ENCODE assay signal across 17 cellular contexts in the genomic region with DNA sequence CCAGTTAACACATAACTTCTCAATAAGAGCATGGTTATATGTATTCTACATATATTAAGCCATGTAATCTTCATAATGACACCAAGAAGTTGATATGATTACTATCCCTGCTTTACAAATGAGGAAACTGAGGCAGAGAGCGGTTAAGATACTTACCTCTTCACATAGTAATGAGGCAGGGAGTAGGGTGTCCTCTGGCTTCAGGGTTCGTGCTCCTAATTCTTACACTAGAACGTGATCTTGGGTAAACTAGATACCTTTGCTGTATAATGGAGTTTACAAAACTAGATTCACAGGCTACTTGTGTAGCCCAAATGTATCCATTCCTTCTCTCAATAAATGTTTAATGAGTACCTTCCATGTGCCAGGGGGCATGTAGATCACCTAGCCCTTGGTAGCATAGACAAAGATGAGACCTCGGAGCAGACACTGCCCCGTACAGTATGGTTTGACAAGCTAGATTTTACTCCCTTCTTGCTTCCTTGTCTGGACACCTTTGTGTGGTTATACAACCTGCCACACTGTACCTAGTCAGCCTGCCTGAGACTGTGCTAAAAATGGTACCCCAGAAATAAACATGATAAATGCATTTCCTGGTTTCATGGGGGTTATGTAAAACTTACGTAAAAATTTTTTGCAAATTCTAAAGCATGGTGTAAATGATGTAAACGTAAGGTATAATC.
DNase-seq lines count a peak whose midpoint lies in the region; ATAC-seq and TF ChIP-seq lines count a peak whose summit lies in the region.
"Had no signal": no experiment of that assay in that cellular context is flagged by ENCODE, and none has a peak within 500 bp of the region (broad histone marks: within the 10 kb centered on the region; RNA-seq: fewer than 3 reads in every experiment).

No MANE protein-coding gene starts in this region.

- peak overlapping the region; percentile 55 for H3K27ac Mint-ChIP-seq in activated naive CD8-positive, alpha-beta T cell treated with anti-CD3 and anti-CD28 coated beads, Interleukin-2, amount 10 ng/mL, durations not matched to agents 7 days and 5 days
- no peak overlapping the region for H3K27ac Mint-ChIP-seq in activated naive CD8-positive, alpha-beta T cell treated with anti-CD3 and anti-CD28 coated beads, Interleukin-2, amount 50 U/mL, for 24 hours
- peak overlapping the region; percentile 45 for H3K27ac Mint-ChIP-seq in activated CD8-positive, alpha-beta T cell treated with anti-CD3 and anti-CD28 coated beads, Interleukin-2, amount 10 ng/mL, durations not matched to agents 7 days and 5 days
- H3K27ac Mint-ChIP-seq in type B pancreatic cell = no peak overlapping the region
- H3K27ac Mint-ChIP-seq: IgD-negative memory B cell had no signal

- TF ChIP-seq CTCF in type B pancreatic cell (conservative IDR thresholded peaks at IDR 0.05) = no peak

- CTCF ChIA-PET in activated CD8-positive, alpha-beta T cell treated with anti-CD3 and anti-CD28 coated beads, Interleukin-2, amount 10 ng/mL, durations not matched to agents 7 days and 5 days (lab: Charles Lee) = no interaction called here

- no peaks in the 10 kb centered on the region for H3K9me3 Mint-ChIP-seq in activated naive CD8-positive, alpha-beta T cell treated with anti-CD3 and anti-CD28 coated beads, Interleukin-2, amount 10 ng/mL, durations not matched to agents 7 days and 5 days
- H3K9me3 Mint-ChIP-seq in activated naive CD8-positive, alpha-beta T cell treated with anti-CD3 and anti-CD28 coated beads, Interleukin-2, amount 50 U/mL, for 24 hours = no peaks in the 10 kb centered on the region
- no peaks in the 10 kb centered on the region for H3K9me3 Mint-ChIP-seq in activated CD8-positive, alpha-beta T cell treated with anti-CD3 and anti-CD28 coated beads, Interleukin-2, amount 10 ng/mL, durations not matched to agents 7 days and 5 days (ENCODE audit: insufficient read depth)
- peaks cover 9% of the 10 kb centered on the region for H3K9me3 Mint-ChIP-seq in type B pancreatic cell

- DNase-seq in activated naive CD8-positive, alpha-beta T cell treated with anti-CD3 and anti-CD28 coated beads, Interleukin-2, amount 10 ng/mL, durations not matched to agents 7 days and 5 days = no peak
- DNase-seq in activated naive CD8-positive, alpha-beta T cell treated with anti-CD3 and anti-CD28 coated beads, Interleukin-2, amount 50 U/mL, for 24 hours = no peak
- peak; percentile 40 for DNase-seq in activated CD8-positive, alpha-beta T cell treated with anti-CD3 and anti-CD28 coated beads, Interleukin-2, amount 10 ng/mL, durations not matched to agents 7 days and 5 days
- DNase-seq in SIG-M5 (lab: John Stamatoyannopoulos, UW) (no peak), type B pancreatic cell (ENCODE audit: extremely low spot score, unreplicated experiment) (no peak)
- DNase-seq: ACHN; C1 segment of cervical spinal cord; DMS79 treated with DMSO at 0.1 percent for 48 hours; MG63; NCI-H146; NCI-H2029 treated with DMSO at 0.1 percent for 48 hours; NK-92 treated with Interleukin-12 subunit alpha and Interleukin-12 subunit beta, amount 100 ng/mL, for 24 hours; SW 1271 had no signal

- H3K27me3 Mint-ChIP-seq in activated naive CD8-positive, alpha-beta T cell treated with anti-CD3 and anti-CD28 coated beads, Interleukin-2, amount 10 ng/mL, durations not matched to agents 7 days and 5 days = peaks cover 2% of the 10 kb centered on the region
- no peaks in the 10 kb centered on the region for H3K27me3 Mint-ChIP-seq in activated naive CD8-positive, alpha-beta T cell treated with anti-CD3 and anti-CD28 coated beads, Interleukin-2, amount 50 U/mL, for 24 hours
- H3K27me3 Mint-ChIP-seq in activated CD8-positive, alpha-beta T cell treated with anti-CD3 and anti-CD28 coated beads, Interleukin-2, amount 10 ng/mL, durations not matched to agents 7 days and 5 days (ENCODE audit: low read depth) = no peaks in the 10 kb centered on the region
- no peaks in the 10 kb centered on the region for H3K27me3 Mint-ChIP-seq in type B pancreatic cell
- H3K27me3 Mint-ChIP-seq: IgD-negative memory B cell had no signal

- peaks cover 25% of the 10 kb centered on the region for H3K4me1 Mint-ChIP-seq in activated naive CD8-positive, alpha-beta T cell treated with anti-CD3 and anti-CD28 coated beads, Interleukin-2, amount 10 ng/mL, durations not matched to agents 7 days and 5 days
- peaks cover 12% of the 10 kb centered on the region for H3K4me1 Mint-ChIP-seq in activated naive CD8-positive, alpha-beta T cell treated with anti-CD3 and anti-CD28 coated beads, Interleukin-2, amount 50 U/mL, for 24 hours
- peaks cover 39% of the 10 kb centered on the region for H3K4me1 Mint-ChIP-seq in activated CD8-positive, alpha-beta T cell treated with anti-CD3 and anti-CD28 coated beads, Interleukin-2, amount 10 ng/mL, durations not matched to agents 7 days and 5 days (ENCODE audit: low read depth)
- no peaks in the 10 kb centered on the region for H3K4me1 Mint-ChIP-seq in type B pancreatic cell (ENCODE audit: unreplicated experiment)
- H3K4me1 Mint-ChIP-seq: IgD-negative memory B cell had no signal

- peak overlapping the region; percentile 53 for H3K4me3 Mint-ChIP-seq in activated naive CD8-positive, alpha-beta T cell treated with anti-CD3 and anti-CD28 coated beads, Interleukin-2, amount 10 ng/mL, durations not matched to agents 7 days and 5 days
- no peak overlapping the region for H3K4me3 Mint-ChIP-seq in activated naive CD8-positive, alpha-beta T cell treated with anti-CD3 and anti-CD28 coated beads, Interleukin-2, amount 50 U/mL, for 24 hours
- no peak overlapping the region for H3K4me3 Mint-ChIP-seq in activated CD8-positive, alpha-beta T cell treated with anti-CD3 and anti-CD28 coated beads, Interleukin-2, amount 10 ng/mL, durations not matched to agents 7 days and 5 days
- H3K4me3 Mint-ChIP-seq in type B pancreatic cell = no peak overlapping the region
- H3K4me3 Mint-ChIP-seq: IgD-negative memory B cell had no signal

- POLR2A ChIA-PET in activated naive CD8-positive, alpha-beta T cell treated with anti-CD3 and anti-CD28 coated beads, Interleukin-2, amount 10 ng/mL, durations not matched to agents 7 days and 5 days (lab: Charles Lee) = interaction anchor here (1.1 kb wide), 1 partner anchor 189 kb away, joined by 3 read pairs; no protein-coding TSS in a partner anchor
- POLR2A ChIA-PET in activated CD8-positive, alpha-beta T cell treated with anti-CD3 and anti-CD28 coated beads, Interleukin-2, amount 10 ng/mL, durations not matched to agents 7 days and 5 days (lab: Charles Lee) = no interaction called here

- no peaks in the 10 kb centered on the region for H3K36me3 Mint-ChIP-seq in activated naive CD8-positive, alpha-beta T cell treated with anti-CD3 and anti-CD28 coated beads, Interleukin-2, amount 10 ng/mL, durations not matched to agents 7 days and 5 days
- H3K36me3 Mint-ChIP-seq in activated naive CD8-positive, alpha-beta T cell treated with anti-CD3 and anti-CD28 coated beads, Interleukin-2, amount 50 U/mL, for 24 hours (ENCODE audit: low read depth) = no peaks in the 10 kb centered on the region
- H3K36me3 Mint-ChIP-seq in activated CD8-positive, alpha-beta T cell treated with anti-CD3 and anti-CD28 coated beads, Interleukin-2, amount 10 ng/mL, durations not matched to agents 7 days and 5 days (ENCODE audit: low read depth) = no peaks in the 10 kb centered on the region
- no peaks in the 10 kb centered on the region for H3K36me3 Mint-ChIP-seq in type B pancreatic cell
- H3K36me3 Mint-ChIP-seq: IgD-negative memory B cell had no signal

- ATAC-seq in activated naive CD8-positive, alpha-beta T cell treated with anti-CD3 and anti-CD28 coated beads, Interleukin-2, amount 10 ng/mL, durations not matched to agents 7 days and 5 days (ENCODE audit: low read depth) = peak; percentile 86
- no peak for ATAC-seq in activated naive CD8-positive, alpha-beta T cell treated with anti-CD3 and anti-CD28 coated beads, Interleukin-2, amount 50 U/mL, for 24 hours
- ATAC-seq in HG02938 (IDR thresholded peaks at IDR 0.05; ENCODE audit: unreplicated experiment) = peak; percentile 26
- peak; percentile 63 for ATAC-seq in activated CD8-positive, alpha-beta T cell treated with anti-CD3 and anti-CD28 coated beads, Interleukin-2, amount 10 ng/mL, durations not matched to agents 7 days and 5 days
- ATAC-seq in HG02763 (IDR thresholded peaks at IDR 0.05; ENCODE audit: unreplicated experiment) = no peak
- ATAC-seq: Right ventricle myocardium inferior had no signal

Comparison
In these comparisons a context has a peak if more than half of its experiments do, and no peak if none do; other contexts are left out.
1. ATAC-seq: peak in activated naive CD8-positive, alpha-beta T cell treated with anti-CD3 and anti-CD28 coated beads, Interleukin-2, amount 10 ng/mL, durations not matched to agents 7 days and 5 days (single experiment), HG02938 (single experiment) and activated CD8-positive, alpha-beta T cell treated with anti-CD3 and anti-CD28 coated beads, Interleukin-2, amount 10 ng/mL, durations not matched to agents 7 days and 5 days (single experiment); none in activated naive CD8-positive, alpha-beta T cell treated with anti-CD3 and anti-CD28 coated beads, Interleukin-2, amount 50 U/mL, for 24 hours (single experiment) and HG02763 (single experiment).
2. H3K27ac Mint-ChIP-seq: peak in activated naive CD8-positive, alpha-beta T cell treated with anti-CD3 and anti-CD28 coated beads, Interleukin-2, amount 10 ng/mL, durations not matched to agents 7 days and 5 days (single experiment) and activated CD8-positive, alpha-beta T cell treated with anti-CD3 and anti-CD28 coated beads, Interleukin-2, amount 10 ng/mL, durations not matched to agents 7 days and 5 days (single experiment); none in activated naive CD8-positive, alpha-beta T cell treated with anti-CD3 and anti-CD28 coated beads, Interleukin-2, amount 50 U/mL, for 24 hours (single experiment) and type B pancreatic cell (single experiment).